ENCODE assay signal across 8 cellular contexts in genomic region chr16:30355144-30355953, GRCh38. TPM values are rescaled to one million over a fixed set of nuclear protein-coding genes. Genes with fewer than 3 reads are reported as not detected.
DNase-seq lines count a peak whose midpoint lies in the region; ATAC-seq and TF ChIP-seq lines count a peak whose summit lies in the region.

TSS of gene CD2BP2 (minus strand) at chr16:30355308. CDS start at chr16:30354681, 627 bp downstream.

- TF ChIP-seq CTCF in GM10266 (IDR thresholded peaks at IDR 0.05; ENCODE audit: control insufficient read depth, insufficient read depth, low read depth, missing control alignments) (no peak), adrenal gland (IDR thresholded peaks at IDR 0.05) (peak in 1 of 6 experiments; percentile 7), parathyroid adenoma (IDR thresholded peaks at IDR 0.05) (no peak), tibial artery (IDR thresholded peaks at IDR 0.05) (no peak)

- peaks cover 42 to 44% of the 10 kb centered on the region in 2 donors for H3K4me1 ChIP-seq in adrenal gland (replicated peaks in 1 of 2)
- peaks cover 6% of the 10 kb centered on the region for H3K4me1 ChIP-seq in parathyroid adenoma
- H3K4me1 ChIP-seq in tibial artery, result peaks cover 0 to 53% (median 46%) of the 10 kb centered on the region in 4 donors

- H3K27ac ChIP-seq in adrenal gland, result peak within 1 kb of the TSS; percentile 78 to 98 (median 95)
- peak within 1 kb of the TSS; percentile 96 for H3K27ac ChIP-seq in parathyroid adenoma
- peak within 1 kb of the TSS; percentile 86 to 92 for H3K27ac ChIP-seq in tibial artery

- intact Hi-C loops in T-helper 1 cell treated with Interleukin-12 subunit alpha and Interleukin-12 subunit beta and Interleukin-4 antibody, amounts not matched to agents 30 ng/mL and 1 ng/mL, for 36 hours (cut with micrococcal nuclease), result loop anchor here (1.0 to 5.0 kb wide), 5 partner anchors 15 to 288 kb away; partner anchors contain the start of genes ALDOA and TBC1D10B
- intact Hi-C loops in adrenal gland (cut with DNase I) (no loop called here), cardiac septum (cut with DNase I) (no loop called here), tibial artery (cut with DNase I; ENCODE audit: low total_unique reads) (no loop called here)

- no peaks in the 10 kb centered on the region for H3K79me2 ChIP-seq in parathyroid adenoma

- H3K27me3 ChIP-seq in adrenal gland (no peaks in the 10 kb centered on the region), parathyroid adenoma (ENCODE audit: control insufficient read depth, insufficient read depth, low read length) (no peaks in the 10 kb centered on the region), tibial artery (no peaks in the 10 kb centered on the region)

- peak within 1 kb of the TSS; percentile 82 for H2AFZ ChIP-seq in parathyroid adenoma

- H3K9ac ChIP-seq in parathyroid adenoma, result peak within 1 kb of the TSS; percentile 68

- WGBS in adrenal gland, 4 donors, result 0 to 1% (median 1%) methylated on average over 29 to 45 of the region's 45 CpGs

- H3K36me3 ChIP-seq in adrenal gland (replicated peaks in 1 of 2) (peaks cover 0 to 67% of the 10 kb centered on the region in 2 donors), parathyroid adenoma (ENCODE audit: control insufficient read depth, insufficient read depth, low read length) (no peaks in the 10 kb centered on the region), tibial artery (peaks cover 21 to 71% (median 65%) of the 10 kb centered on the region in 3 donors)

- ATAC-seq in HG02763 (IDR thresholded peaks at IDR 0.05; ENCODE audit: unreplicated experiment), result peak; percentile 69

- no peaks in the 10 kb centered on the region for H3K9me3 ChIP-seq in adrenal gland (replicated peaks in 1 of 3)
- no peaks in the 10 kb centered on the region for H3K9me3 ChIP-seq in parathyroid adenoma (ENCODE audit: control insufficient read depth, low read length)
- no peaks in the 10 kb centered on the region for H3K9me3 ChIP-seq in tibial artery

- H3K4me3 ChIP-seq in adrenal gland, result peak within 1 kb of the TSS; percentile 25 to 90 (median 51)
- peak within 1 kb of the TSS; percentile 90 for H3K4me3 ChIP-seq in parathyroid adenoma (ENCODE audit: low read depth, low read length)
- peak within 1 kb of the TSS; percentile 74 to 99 for H3K4me3 ChIP-seq in tibial artery

- TF ChIP-seq POLR2A in adrenal gland (IDR thresholded peaks at IDR 0.05), result peak in 1 of 2 donors; percentile 59

- H3K4me2 ChIP-seq in parathyroid adenoma (ENCODE audit: low read length), result peak within 1 kb of the TSS; percentile 87

- DNase-seq in GM10266 (ENCODE audit: extremely low spot score) (peak; percentile 93), NCI-H146 (lab: John Stamatoyannopoulos, UW) (peak; percentile 100), adrenal gland (peak; percentile 95 to 99 (median 98)), cardiac septum (ENCODE audit: low spot score) (peak; percentile 99), tibial artery (peak; percentile 98 to 99)

RNA-seq across cellular contexts. Expression of gene CD2BP2, which starts in this region (rescaled TPM):
- 84.1 and 88.8 TPM in 2 replicates for total RNA-seq in T-helper 1 cell treated with Interleukin-12 subunit alpha and Interleukin-12 subunit beta and Interleukin-4 antibody, amounts not matched to agents 30 ng/mL and 1 ng/mL, for 36 hours
- total RNA-seq in adrenal gland (10 to 100 TPM; 27.5 to 95.8 (median 80.3) TPM), cardiac septum (41.7 TPM)
- 10 to 100 TPM; 53.5 to 95.6 (median 58.0) TPM for polyA plus RNA-seq in adrenal gland

Comparison
In these comparisons a context has a peak if more than half of its experiments do, and no peak if none do; other contexts are left out.
1. Peak in every context shown above with its lines: DNase-seq, ATAC-seq, H3K4me3 ChIP-seq and H3K27ac ChIP-seq.